Comparison of ENCODE assay signal across 23 cellular contexts in the genomic region with DNA sequence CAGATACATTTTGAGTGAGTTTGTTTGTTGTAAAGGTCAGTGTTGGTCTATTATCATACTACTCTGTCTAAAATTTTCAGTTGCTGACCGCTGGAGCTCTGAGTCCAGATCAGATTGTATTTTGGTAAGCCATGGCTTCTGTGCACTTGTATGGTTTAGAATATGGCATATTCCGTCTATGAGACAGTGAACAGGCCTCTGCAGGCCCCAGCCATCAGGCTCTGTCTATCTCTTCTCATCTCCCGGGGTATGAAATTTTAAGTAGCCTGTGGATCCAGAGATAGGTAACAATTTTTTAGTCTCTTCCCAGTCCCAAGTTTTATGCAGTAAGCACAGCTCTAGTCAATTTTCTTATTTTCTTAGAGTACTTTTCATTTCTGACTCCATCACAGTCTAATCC.
"Had no signal": no experiment of that assay in that cellular context is flagged by ENCODE, and none has a peak within 500 bp of the region (broad histone marks: within the 10 kb centered on the region; RNA-seq: fewer than 3 reads in every experiment).

No MANE protein-coding gene starts in this region.

- H3K4me1 ChIP-seq: neural progenitor cell, pancreas, psoas muscle, right lobe of liver, sigmoid colon, suprapubic skin, testis, tibial artery, transverse colon, upper lobe of right lung, uterus had no signal

- H3K27me3 Mint-ChIP-seq: naive thymus-derived CD4-positive, alpha-beta T cell; progenitor cell of endocrine pancreas; stimulated activated naive CD8-positive, alpha-beta T cell treated with anti-CD3 and anti-CD28 coated beads, Interleukin-15, amount 100 ng/mL, for 72 hours; type B pancreatic cell had no signal

- H3K4me3 ChIP-seq: neural progenitor cell, pancreas, psoas muscle, right lobe of liver, sigmoid colon, suprapubic skin, testis, tibial artery, transverse colon, upper lobe of right lung, uterus had no signal

- H3K27ac Mint-ChIP-seq: naive thymus-derived CD4-positive, alpha-beta T cell; natural killer cell; neural progenitor cell; progenitor cell of endocrine pancreas; stimulated activated effector memory CD8-positive, alpha-beta T cell treated with anti-CD3 and anti-CD28 coated beads, Interleukin-12 subunit alpha, Interleukin-12 subunit beta, amount 100 ng/mL, for 72 hours; stimulated activated naive CD8-positive, alpha-beta T cell treated with anti-CD3 and anti-CD28 coated beads, Interleukin-15, amount 100 ng/mL, for 72 hours; type B pancreatic cell had no signal

- H3K36me3 ChIP-seq: neural progenitor cell, pancreas, right lobe of liver, sigmoid colon, suprapubic skin, tibial artery, transverse colon, upper lobe of right lung, uterus had no signal

- H3K36me3 Mint-ChIP-seq: naive thymus-derived CD4-positive, alpha-beta T cell; natural killer cell; neural progenitor cell; stimulated activated effector memory CD8-positive, alpha-beta T cell treated with anti-CD3 and anti-CD28 coated beads, Interleukin-12 subunit alpha, Interleukin-12 subunit beta, amount 100 ng/mL, for 72 hours; type B pancreatic cell had no signal

- H2AFZ ChIP-seq: neural progenitor cell had no signal

- H3K9me3 ChIP-seq: pancreas, psoas muscle, right lobe of liver, suprapubic skin, testis, tibial artery, transverse colon, upper lobe of right lung, uterus had no signal

- H3K27me3 ChIP-seq: neural progenitor cell, pancreas, right lobe of liver, sigmoid colon, suprapubic skin, testis, tibial artery, transverse colon, upper lobe of right lung, uterus had no signal

- H3K4me2 ChIP-seq: neural progenitor cell had no signal

- ATAC-seq: naive thymus-derived CD4-positive, alpha-beta T cell; natural killer cell; psoas muscle; stimulated activated effector memory CD8-positive, alpha-beta T cell treated with anti-CD3 and anti-CD28 coated beads, Interleukin-12 subunit alpha, Interleukin-12 subunit beta, amount 100 ng/mL, for 72 hours; stimulated activated naive CD8-positive, alpha-beta T cell treated with anti-CD3 and anti-CD28 coated beads, Interleukin-15, amount 100 ng/mL, for 72 hours; stimulated activated naive CD8-positive, alpha-beta T cell treated with anti-CD3 and anti-CD28 coated beads, Interleukin-15, Interleukin-2, amounts not matched to agents 100 U/mL and 50 U/mL, for 24 hours had no signal

- H3K27ac ChIP-seq: neural progenitor cell, pancreas, psoas muscle, right lobe of liver, sigmoid colon, suprapubic skin, testis, tibial artery, transverse colon, upper lobe of right lung, uterus had no signal

- H3K9ac ChIP-seq: neural progenitor cell had no signal

- DNase-seq: naive thymus-derived CD4-positive, alpha-beta T cell; natural killer cell; psoas muscle; right lobe of liver; sigmoid colon; stimulated activated CD4-positive, alpha-beta T cell treated with anti-CD3 and anti-CD28 coated beads, Interleukin-2, amount 100 ng/mL, for 24 hours; stimulated activated CD4-positive, alpha-beta T cell treated with anti-CD3 and anti-CD28 coated beads, Interleukin-2, amount 100 ng/mL, for 48 hours; stimulated activated CD4-positive, alpha-beta T cell treated with anti-CD3 and anti-CD28 coated beads, Interleukin-4, amount 100 ng/mL, for 24 hours; stimulated activated naive CD4-positive, alpha-beta T cell; transverse colon; upper lobe of right lung; uterus had no signal

- H3K4me3 Mint-ChIP-seq: naive thymus-derived CD4-positive, alpha-beta T cell; natural killer cell; nephron; neural progenitor cell; stimulated activated effector memory CD8-positive, alpha-beta T cell treated with anti-CD3 and anti-CD28 coated beads, Interleukin-12 subunit alpha, Interleukin-12 subunit beta, amount 100 ng/mL, for 72 hours; stimulated activated naive CD8-positive, alpha-beta T cell treated with anti-CD3 and anti-CD28 coated beads, Interleukin-15, amount 100 ng/mL, for 72 hours; type B pancreatic cell had no signal

- H3K4me1 Mint-ChIP-seq: naive thymus-derived CD4-positive, alpha-beta T cell; natural killer cell; nephron; neural progenitor cell; stimulated activated effector memory CD8-positive, alpha-beta T cell treated with anti-CD3 and anti-CD28 coated beads, Interleukin-12 subunit alpha, Interleukin-12 subunit beta, amount 100 ng/mL, for 72 hours; stimulated activated naive CD8-positive, alpha-beta T cell treated with anti-CD3 and anti-CD28 coated beads, Interleukin-15, amount 100 ng/mL, for 72 hours had no signal
